ENCODE assay signal across 14 cellular contexts in genomic region chr11:117978982-117979381, GRCh38. TPM values are rescaled to one million over a fixed set of nuclear protein-coding genes. Genes with fewer than 3 reads are reported as not detected.
DNase-seq lines count a peak whose midpoint lies in the region; ATAC-seq, FAIRE-seq and TF ChIP-seq lines count a peak whose summit lies in the region.
"Had no signal": no experiment of that assay in that cellular context is flagged by ENCODE, and none has a peak within 500 bp of the region (broad histone marks: within the 10 kb centered on the region; RNA-seq: fewer than 3 reads in every experiment).

No MANE protein-coding gene starts in this region.

- H3K4me1 Mint-ChIP-seq in stimulated activated naive CD8-positive, alpha-beta T cell treated with anti-CD3 and anti-CD28 coated beads, Interleukin-15, Interleukin-2, amounts not matched to agents 100 ng/mL and 50 ng/mL, for 24 hours (ENCODE audit: low read depth), result peaks cover 92% of the 10 kb centered on the region
- peaks cover 63% of the 10 kb centered on the region for H3K4me1 Mint-ChIP-seq in activated naive CD8-positive, alpha-beta T cell treated with anti-CD3 and anti-CD28 coated beads, Interleukin-2, amount 10 ng/mL, durations not matched to agents 7 days and 5 days
- H3K4me1 Mint-ChIP-seq in memory B cell, result peaks cover 22% of the 10 kb centered on the region

- H3K27ac ChIP-seq in testis, result no peak overlapping the region

- no peak overlapping the region for H3K4me3 ChIP-seq in testis
- H3K4me3 ChIP-seq: ascending aorta had no signal

- TF ChIP-seq POLR2A in testis (IDR thresholded peaks at IDR 0.05), result no peak

- DNase-seq in stimulated activated naive CD8-positive, alpha-beta T cell treated with anti-CD3 and anti-CD28 coated beads, Interleukin-15, Interleukin-2, amounts not matched to agents 100 U/mL and 50 U/mL, for 24 hours, result no peak
- DNase-seq in activated naive CD8-positive, alpha-beta T cell treated with anti-CD3 and anti-CD28 coated beads, Interleukin-2, amount 10 ng/mL, durations not matched to agents 7 days and 5 days, result no peak
- DNase-seq in memory B cell (ENCODE audit: low spot score in 2 of 2), result no peak
- no peak for DNase-seq in ureter (ENCODE audit: low spot score)
- DNase-seq in testis, result no peak
- DNase-seq in frontal cortex (ENCODE audit: low spot score in 2 of 2), result no peak
- DNase-seq: DND-41; NCI-H1105 treated with DMSO at 0.1 percent for 48 hours; NCI-H2227 treated with DMSO at 0.1 percent for 48 hours; stimulated activated CD4-positive, alpha-beta T cell treated with anti-CD3 and anti-CD28 coated beads, Interleukin-4, amount 100 ng/mL, for 4 hours; stimulated activated naive CD4-positive, alpha-beta T cell had no signal

- ATAC-seq in stimulated activated naive CD8-positive, alpha-beta T cell treated with anti-CD3 and anti-CD28 coated beads, Interleukin-15, Interleukin-2, amounts not matched to agents 100 U/mL and 50 U/mL, for 24 hours, result no peak
- ATAC-seq in activated naive CD8-positive, alpha-beta T cell treated with anti-CD3 and anti-CD28 coated beads, Interleukin-2, amount 10 ng/mL, durations not matched to agents 7 days and 5 days (ENCODE audit: low read depth), result no peak
- no peak for ATAC-seq in memory B cell (ENCODE audit: low read depth)
- no peak for ATAC-seq in GM19324 (IDR thresholded peaks at IDR 0.05; ENCODE audit: low FRiP score, unreplicated experiment)

- no peaks in the 10 kb centered on the region for H3K4me1 ChIP-seq in testis
- H3K4me1 ChIP-seq: ascending aorta had no signal

- H3K27ac Mint-ChIP-seq in stimulated activated naive CD8-positive, alpha-beta T cell treated with anti-CD3 and anti-CD28 coated beads, Interleukin-15, Interleukin-2, amounts not matched to agents 100 ng/mL and 50 ng/mL, for 24 hours, result peak overlapping the region; percentile 77
- H3K27ac Mint-ChIP-seq in activated naive CD8-positive, alpha-beta T cell treated with anti-CD3 and anti-CD28 coated beads, Interleukin-2, amount 10 ng/mL, durations not matched to agents 7 days and 5 days, result no peak overlapping the region
- H3K27ac Mint-ChIP-seq in memory B cell, result peak overlapping the region; percentile 97

- intact Hi-C loops in testis (cut with DNase I; ENCODE audit: low total_unique reads), result no loop called here

- no peaks in the 10 kb centered on the region for H3K9me3 Mint-ChIP-seq in stimulated activated naive CD8-positive, alpha-beta T cell treated with anti-CD3 and anti-CD28 coated beads, Interleukin-15, Interleukin-2, amounts not matched to agents 100 ng/mL and 50 ng/mL, for 24 hours
- peaks cover 3% of the 10 kb centered on the region for H3K9me3 Mint-ChIP-seq in activated naive CD8-positive, alpha-beta T cell treated with anti-CD3 and anti-CD28 coated beads, Interleukin-2, amount 10 ng/mL, durations not matched to agents 7 days and 5 days
- peaks cover 1% of the 10 kb centered on the region for H3K9me3 Mint-ChIP-seq in memory B cell

- H3K9me3 ChIP-seq in testis, result no peaks in the 10 kb centered on the region
- H3K9me3 ChIP-seq: ascending aorta had no signal

- 49 to 56% methylated on average over 2 to 4 of the region's 4 CpGs for WGBS in testis, 2 donors

- FAIRE-seq in frontal cortex (lab: Jason Lieb, UNC), result no peak

- TF ChIP-seq CTCF in testis (IDR thresholded peaks at IDR 0.05), result no peak

- H3K27me3 ChIP-seq in testis, result no peaks in the 10 kb centered on the region
- H3K27me3 ChIP-seq: ascending aorta had no signal

- no peaks in the 10 kb centered on the region for H3K36me3 ChIP-seq in testis (ENCODE audit: low read depth, missing control alignments)
- H3K36me3 ChIP-seq: ascending aorta had no signal

- H3K36me3 Mint-ChIP-seq in stimulated activated naive CD8-positive, alpha-beta T cell treated with anti-CD3 and anti-CD28 coated beads, Interleukin-15, Interleukin-2, amounts not matched to agents 100 ng/mL and 50 ng/mL, for 24 hours (ENCODE audit: low read depth), result peaks cover 20% of the 10 kb centered on the region
- peaks cover 53% of the 10 kb centered on the region for H3K36me3 Mint-ChIP-seq in activated naive CD8-positive, alpha-beta T cell treated with anti-CD3 and anti-CD28 coated beads, Interleukin-2, amount 10 ng/mL, durations not matched to agents 7 days and 5 days
- peaks cover 7% of the 10 kb centered on the region for H3K36me3 Mint-ChIP-seq in memory B cell

- H3K27me3 Mint-ChIP-seq in stimulated activated naive CD8-positive, alpha-beta T cell treated with anti-CD3 and anti-CD28 coated beads, Interleukin-15, Interleukin-2, amounts not matched to agents 100 ng/mL and 50 ng/mL, for 24 hours, result no peaks in the 10 kb centered on the region
- H3K27me3 Mint-ChIP-seq in activated naive CD8-positive, alpha-beta T cell treated with anti-CD3 and anti-CD28 coated beads, Interleukin-2, amount 10 ng/mL, durations not matched to agents 7 days and 5 days, result no peaks in the 10 kb centered on the region
- no peaks in the 10 kb centered on the region for H3K27me3 Mint-ChIP-seq in memory B cell

- peak overlapping the region; percentile 56 for H3K4me3 Mint-ChIP-seq in stimulated activated naive CD8-positive, alpha-beta T cell treated with anti-CD3 and anti-CD28 coated beads, Interleukin-15, Interleukin-2, amounts not matched to agents 100 ng/mL and 50 ng/mL, for 24 hours
- peak overlapping the region; percentile 30 for H3K4me3 Mint-ChIP-seq in activated naive CD8-positive, alpha-beta T cell treated with anti-CD3 and anti-CD28 coated beads, Interleukin-2, amount 10 ng/mL, durations not matched to agents 7 days and 5 days
- H3K4me3 Mint-ChIP-seq in memory B cell, result no peak overlapping the region

- POLR2A ChIA-PET in activated naive CD8-positive, alpha-beta T cell treated with anti-CD3 and anti-CD28 coated beads, Interleukin-2, amount 10 ng/mL, durations not matched to agents 7 days and 5 days (lab: Charles Lee), result interaction anchor here (0.7 to 32.4 kb wide), 7 partner anchors 9 to 164 kb away, joined by 3 to 608 read pairs (median 7); partner anchors contain the start of gene IL10RA

RNA-seq across cellular contexts. Expression of gene IL10RA, which starts 7.2 kb away (rescaled TPM):
- total RNA-seq in activated naive CD8-positive, alpha-beta T cell treated with anti-CD3 and anti-CD28 coated beads, Interleukin-2, amount 10 ng/mL, durations not matched to agents 7 days and 5 days, result 100 to 1,000 TPM; 304 TPM
- total RNA-seq in ureter, result 22.4 TPM
- total RNA-seq in testis, result 1 to 10 TPM; 3.6 to 7.6 TPM
- 12.8 TPM for polyA plus RNA-seq in testis (ENCODE audit: insufficient read depth, low read depth, low replicate concordance)
- total RNA-seq in frontal cortex, result 2.0 TPM

RNA-seq across cellular contexts. Expression of gene TMPRSS13, which starts 49.8 kb away (rescaled TPM):
- 1 to 10 TPM; 2.7 to 5.0 TPM for total RNA-seq in activated naive CD8-positive, alpha-beta T cell treated with anti-CD3 and anti-CD28 coated beads, Interleukin-2, amount 10 ng/mL, durations not matched to agents 7 days and 5 days
- total RNA-seq in ureter, result 1.9 TPM
- total RNA-seq in testis, result under 1 TPM; 0.74 to 0.87 TPM
- 0.91 TPM for polyA plus RNA-seq in testis (ENCODE audit: insufficient read depth, low read depth, low replicate concordance)
- total RNA-seq in frontal cortex, result 0.41 TPM
- total RNA-seq: ascending aorta had no signal

Comparison
In these comparisons a context has a peak if more than half of its experiments do, and no peak if none do; other contexts are left out.
1. RNA of gene IL10RA, which starts 7.2 kb away (total RNA-seq): 304 TPM in activated naive CD8-positive, alpha-beta T cell treated with anti-CD3 and anti-CD28 coated beads, Interleukin-2, amount 10 ng/mL, durations not matched to agents 7 days and 5 days; 22.4 TPM in ureter (single experiment), 3.6 to 7.6 TPM in testis and 2.0 TPM in frontal cortex (single experiment); every median in the first group is over 10 times any median in the second.